1 cellular context compared by ENCODE assay signal in the genomic region with DNA sequence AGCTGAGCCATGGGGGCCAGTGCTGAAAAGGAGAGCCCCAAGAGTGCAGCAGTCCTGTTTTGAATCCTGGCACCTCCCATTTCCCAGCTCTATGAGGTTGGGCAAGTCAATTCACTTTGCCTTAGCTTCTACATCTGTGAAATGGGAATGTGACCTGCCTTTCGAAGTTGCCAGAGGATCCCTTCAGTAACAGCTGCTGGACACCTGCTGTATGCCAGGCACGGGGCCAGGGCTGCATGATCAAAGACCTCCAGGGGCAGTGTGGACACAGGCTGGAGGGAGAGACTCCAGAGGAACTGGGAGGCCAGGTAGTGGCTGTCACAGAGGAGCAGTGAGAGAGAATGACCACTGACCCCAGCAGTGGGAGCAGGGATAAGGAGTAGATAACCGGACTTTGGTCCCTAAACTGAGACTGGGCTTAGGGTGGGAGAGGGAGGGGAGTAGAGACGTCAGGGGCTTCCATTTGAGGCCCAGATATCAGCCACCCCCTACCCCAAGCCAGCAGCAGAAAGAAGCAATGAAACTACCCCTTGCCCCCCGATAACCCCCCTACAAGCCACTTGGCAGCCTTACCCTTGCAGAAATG.
TF ChIP-seq lines count a peak whose summit lies in the region.

No MANE protein-coding gene starts in this region.

TF ChIP-seq in HepG2, 621 proteins besides CTCF, POLR2A, EP300 and RAD21 (continued from another document and continues in another):
- TF ChIP-seq, protein P1, sequence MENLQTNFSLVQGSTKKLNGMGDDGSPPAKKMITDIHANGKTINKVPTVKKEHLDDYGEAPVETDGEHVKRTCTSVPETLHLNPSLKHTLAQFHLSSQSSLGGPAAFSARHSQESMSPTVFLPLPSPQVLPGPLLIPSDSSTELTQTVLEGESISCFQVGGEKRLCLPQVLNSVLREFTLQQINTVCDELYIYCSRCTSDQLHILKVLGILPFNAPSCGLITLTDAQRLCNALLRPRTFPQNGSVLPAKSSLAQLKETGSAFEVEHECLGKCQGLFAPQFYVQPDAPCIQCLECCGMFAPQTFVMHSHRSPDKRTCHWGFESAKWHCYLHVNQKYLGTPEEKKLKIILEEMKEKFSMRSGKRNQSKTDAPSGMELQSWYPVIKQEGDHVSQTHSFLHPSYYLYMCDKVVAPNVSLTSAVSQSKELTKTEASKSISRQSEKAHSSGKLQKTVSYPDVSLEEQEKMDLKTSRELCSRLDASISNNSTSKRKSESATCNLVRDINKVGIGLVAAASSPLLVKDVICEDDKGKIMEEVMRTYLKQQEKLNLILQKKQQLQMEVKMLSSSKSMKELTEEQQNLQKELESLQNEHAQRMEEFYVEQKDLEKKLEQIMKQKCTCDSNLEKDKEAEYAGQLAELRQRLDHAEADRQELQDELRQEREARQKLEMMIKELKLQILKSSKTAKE (CRISPR knock-in tag; IDR thresholded peaks at IDR 0.05; ENCODE audit: borderline replicate concordance), result no peak
- TF ChIP-seq, protein P2, sequence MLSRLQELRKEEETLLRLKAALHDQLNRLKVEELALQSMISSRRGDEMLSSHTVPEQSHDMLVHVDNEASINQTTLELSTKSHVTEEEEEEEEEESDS (CRISPR knock-in tag; IDR thresholded peaks at IDR 0.05; ENCODE audit: borderline replicate concordance), result no peak
- TF ChIP-seq ZNF20 (CRISPR knock-in tag; IDR thresholded peaks at IDR 0.05) (no peak), REXO4 (CRISPR knock-in tag; IDR thresholded peaks at IDR 0.05; ENCODE audit: borderline replicate concordance) (no peak), ZNF768 (CRISPR knock-in tag; IDR thresholded peaks at IDR 0.05) (0 out of 2 replicates have a peak, but pooled peaks have one; percentile 46), HMG20B (CRISPR knock-in tag; conservative IDR thresholded peaks at IDR 0.05) (0 out of 2 replicates have a peak, but pooled peaks have one; percentile 20), ZC3H13 (CRISPR knock-in tag; IDR thresholded peaks at IDR 0.05) (no peak), HNF4A (CRISPR knock-in tag; IDR thresholded peaks at IDR 0.05) (no peak; the same call in none of the 2 replicates), ZNF549 (CRISPR knock-in tag; IDR thresholded peaks at IDR 0.05) (no peak), HIVEP1 (CRISPR knock-in tag; IDR thresholded peaks at IDR 0.05) (no peak), CHD2 (IDR thresholded peaks at IDR 0.05; ENCODE audit: low read depth, low read length) (no peak), ZNF879 (CRISPR knock-in tag; IDR thresholded peaks at IDR 0.05) (no peak), PAF1 (CRISPR knock-in tag; IDR thresholded peaks at IDR 0.05) (no peak), HDAC2 (CRISPR knock-in tag; IDR thresholded peaks at IDR 0.05) (peak; percentile 54; the same call in 1 of the 2 replicates), BCL6 (CRISPR knock-in tag; IDR thresholded peaks at IDR 0.05) (0 out of 2 replicates have a peak, but pooled peaks have one; percentile 30)
- TF ChIP-seq, protein P3, sequence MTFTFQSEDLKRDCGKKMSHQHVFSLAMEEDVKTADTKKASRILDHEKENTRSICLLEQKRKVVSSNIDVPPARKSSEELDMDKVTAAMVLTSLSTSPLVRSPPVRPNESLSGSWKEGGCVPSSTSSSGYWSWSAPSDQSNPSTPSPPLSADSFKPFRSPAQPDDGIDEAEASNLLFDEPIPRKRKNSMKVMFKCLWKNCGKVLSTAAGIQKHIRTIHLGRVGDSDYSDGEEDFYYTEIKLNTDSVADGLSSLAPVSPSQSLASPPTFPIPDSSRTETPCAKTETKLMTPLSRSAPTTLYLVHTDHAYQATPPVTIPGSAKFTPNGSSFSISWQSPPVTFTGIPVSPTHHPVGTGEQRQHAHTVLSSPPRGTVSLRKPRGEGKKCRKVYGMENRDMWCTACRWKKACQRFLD (CRISPR knock-in tag; IDR thresholded peaks at IDR 0.05; ENCODE audit: borderline replicate concordance), result no peak
- TF ChIP-seq, protein P4, sequence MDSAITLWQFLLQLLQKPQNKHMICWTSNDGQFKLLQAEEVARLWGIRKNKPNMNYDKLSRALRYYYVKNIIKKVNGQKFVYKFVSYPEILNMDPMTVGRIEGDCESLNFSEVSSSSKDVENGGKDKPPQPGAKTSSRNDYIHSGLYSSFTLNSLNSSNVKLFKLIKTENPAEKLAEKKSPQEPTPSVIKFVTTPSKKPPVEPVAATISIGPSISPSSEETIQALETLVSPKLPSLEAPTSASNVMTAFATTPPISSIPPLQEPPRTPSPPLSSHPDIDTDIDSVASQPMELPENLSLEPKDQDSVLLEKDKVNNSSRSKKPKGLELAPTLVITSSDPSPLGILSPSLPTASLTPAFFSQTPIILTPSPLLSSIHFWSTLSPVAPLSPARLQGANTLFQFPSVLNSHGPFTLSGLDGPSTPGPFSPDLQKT (CRISPR knock-in tag; IDR thresholded peaks at IDR 0.05; ENCODE audit: borderline replicate concordance), result no peak
- TF ChIP-seq, protein P5, sequence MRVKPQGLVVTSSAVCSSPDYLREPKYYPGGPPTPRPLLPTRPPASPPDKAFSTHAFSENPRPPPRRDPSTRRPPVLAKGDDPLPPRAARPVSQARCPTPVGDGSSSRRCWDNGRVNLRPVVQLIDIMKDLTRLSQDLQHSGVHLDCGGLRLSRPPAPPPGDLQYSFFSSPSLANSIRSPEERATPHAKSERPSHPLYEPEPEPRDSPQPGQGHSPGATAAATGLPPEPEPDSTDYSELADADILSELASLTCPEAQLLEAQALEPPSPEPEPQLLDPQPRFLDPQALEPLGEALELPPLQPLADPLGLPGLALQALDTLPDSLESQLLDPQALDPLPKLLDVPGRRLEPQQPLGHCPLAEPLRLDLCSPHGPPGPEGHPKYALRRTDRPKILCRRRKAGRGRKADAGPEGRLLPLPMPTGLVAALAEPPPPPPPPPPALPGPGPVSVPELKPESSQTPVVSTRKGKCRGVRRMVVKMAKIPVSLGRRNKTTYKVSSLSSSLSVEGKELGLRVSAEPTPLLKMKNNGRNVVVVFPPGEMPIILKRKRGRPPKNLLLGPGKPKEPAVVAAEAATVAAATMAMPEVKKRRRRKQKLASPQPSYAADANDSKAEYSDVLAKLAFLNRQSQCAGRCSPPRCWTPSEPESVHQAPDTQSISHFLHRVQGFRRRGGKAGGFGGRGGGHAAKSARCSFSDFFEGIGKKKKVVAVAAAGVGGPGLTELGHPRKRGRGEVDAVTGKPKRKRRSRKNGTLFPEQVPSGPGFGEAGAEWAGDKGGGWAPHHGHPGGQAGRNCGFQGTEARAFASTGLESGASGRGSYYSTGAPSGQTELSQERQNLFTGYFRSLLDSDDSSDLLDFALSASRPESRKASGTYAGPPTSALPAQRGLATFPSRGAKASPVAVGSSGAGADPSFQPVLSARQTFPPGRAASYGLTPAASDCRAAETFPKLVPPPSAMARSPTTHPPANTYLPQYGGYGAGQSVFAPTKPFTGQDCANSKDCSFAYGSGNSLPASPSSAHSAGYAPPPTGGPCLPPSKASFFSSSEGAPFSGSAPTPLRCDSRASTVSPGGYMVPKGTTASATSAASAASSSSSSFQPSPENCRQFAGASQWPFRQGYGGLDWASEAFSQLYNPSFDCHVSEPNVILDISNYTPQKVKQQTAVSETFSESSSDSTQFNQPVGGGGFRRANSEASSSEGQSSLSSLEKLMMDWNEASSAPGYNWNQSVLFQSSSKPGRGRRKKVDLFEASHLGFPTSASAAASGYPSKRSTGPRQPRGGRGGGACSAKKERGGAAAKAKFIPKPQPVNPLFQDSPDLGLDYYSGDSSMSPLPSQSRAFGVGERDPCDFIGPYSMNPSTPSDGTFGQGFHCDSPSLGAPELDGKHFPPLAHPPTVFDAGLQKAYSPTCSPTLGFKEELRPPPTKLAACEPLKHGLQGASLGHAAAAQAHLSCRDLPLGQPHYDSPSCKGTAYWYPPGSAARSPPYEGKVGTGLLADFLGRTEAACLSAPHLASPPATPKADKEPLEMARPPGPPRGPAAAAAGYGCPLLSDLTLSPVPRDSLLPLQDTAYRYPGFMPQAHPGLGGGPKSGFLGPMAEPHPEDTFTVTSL (CRISPR knock-in tag; IDR thresholded peaks at IDR 0.05; ENCODE audit: borderline replicate concordance), result no peak
- TF ChIP-seq, protein P6, sequence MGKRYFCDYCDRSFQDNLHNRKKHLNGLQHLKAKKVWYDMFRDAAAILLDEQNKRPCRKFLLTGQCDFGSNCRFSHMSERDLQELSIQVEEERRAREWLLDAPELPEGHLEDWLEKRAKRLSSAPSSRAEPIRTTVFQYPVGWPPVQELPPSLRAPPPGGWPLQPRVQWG (CRISPR knock-in tag; IDR thresholded peaks at IDR 0.05; ENCODE audit: borderline replicate concordance, low read depth), result no peak
- TF ChIP-seq, protein P7, sequence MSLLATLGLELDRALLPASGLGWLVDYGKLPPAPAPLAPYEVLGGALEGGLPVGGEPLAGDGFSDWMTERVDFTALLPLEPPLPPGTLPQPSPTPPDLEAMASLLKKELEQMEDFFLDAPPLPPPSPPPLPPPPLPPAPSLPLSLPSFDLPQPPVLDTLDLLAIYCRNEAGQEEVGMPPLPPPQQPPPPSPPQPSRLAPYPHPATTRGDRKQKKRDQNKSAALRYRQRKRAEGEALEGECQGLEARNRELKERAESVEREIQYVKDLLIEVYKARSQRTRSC (CRISPR knock-in tag; IDR thresholded peaks at IDR 0.05; ENCODE audit: low read depth), result no peak
- TF ChIP-seq, protein P8, sequence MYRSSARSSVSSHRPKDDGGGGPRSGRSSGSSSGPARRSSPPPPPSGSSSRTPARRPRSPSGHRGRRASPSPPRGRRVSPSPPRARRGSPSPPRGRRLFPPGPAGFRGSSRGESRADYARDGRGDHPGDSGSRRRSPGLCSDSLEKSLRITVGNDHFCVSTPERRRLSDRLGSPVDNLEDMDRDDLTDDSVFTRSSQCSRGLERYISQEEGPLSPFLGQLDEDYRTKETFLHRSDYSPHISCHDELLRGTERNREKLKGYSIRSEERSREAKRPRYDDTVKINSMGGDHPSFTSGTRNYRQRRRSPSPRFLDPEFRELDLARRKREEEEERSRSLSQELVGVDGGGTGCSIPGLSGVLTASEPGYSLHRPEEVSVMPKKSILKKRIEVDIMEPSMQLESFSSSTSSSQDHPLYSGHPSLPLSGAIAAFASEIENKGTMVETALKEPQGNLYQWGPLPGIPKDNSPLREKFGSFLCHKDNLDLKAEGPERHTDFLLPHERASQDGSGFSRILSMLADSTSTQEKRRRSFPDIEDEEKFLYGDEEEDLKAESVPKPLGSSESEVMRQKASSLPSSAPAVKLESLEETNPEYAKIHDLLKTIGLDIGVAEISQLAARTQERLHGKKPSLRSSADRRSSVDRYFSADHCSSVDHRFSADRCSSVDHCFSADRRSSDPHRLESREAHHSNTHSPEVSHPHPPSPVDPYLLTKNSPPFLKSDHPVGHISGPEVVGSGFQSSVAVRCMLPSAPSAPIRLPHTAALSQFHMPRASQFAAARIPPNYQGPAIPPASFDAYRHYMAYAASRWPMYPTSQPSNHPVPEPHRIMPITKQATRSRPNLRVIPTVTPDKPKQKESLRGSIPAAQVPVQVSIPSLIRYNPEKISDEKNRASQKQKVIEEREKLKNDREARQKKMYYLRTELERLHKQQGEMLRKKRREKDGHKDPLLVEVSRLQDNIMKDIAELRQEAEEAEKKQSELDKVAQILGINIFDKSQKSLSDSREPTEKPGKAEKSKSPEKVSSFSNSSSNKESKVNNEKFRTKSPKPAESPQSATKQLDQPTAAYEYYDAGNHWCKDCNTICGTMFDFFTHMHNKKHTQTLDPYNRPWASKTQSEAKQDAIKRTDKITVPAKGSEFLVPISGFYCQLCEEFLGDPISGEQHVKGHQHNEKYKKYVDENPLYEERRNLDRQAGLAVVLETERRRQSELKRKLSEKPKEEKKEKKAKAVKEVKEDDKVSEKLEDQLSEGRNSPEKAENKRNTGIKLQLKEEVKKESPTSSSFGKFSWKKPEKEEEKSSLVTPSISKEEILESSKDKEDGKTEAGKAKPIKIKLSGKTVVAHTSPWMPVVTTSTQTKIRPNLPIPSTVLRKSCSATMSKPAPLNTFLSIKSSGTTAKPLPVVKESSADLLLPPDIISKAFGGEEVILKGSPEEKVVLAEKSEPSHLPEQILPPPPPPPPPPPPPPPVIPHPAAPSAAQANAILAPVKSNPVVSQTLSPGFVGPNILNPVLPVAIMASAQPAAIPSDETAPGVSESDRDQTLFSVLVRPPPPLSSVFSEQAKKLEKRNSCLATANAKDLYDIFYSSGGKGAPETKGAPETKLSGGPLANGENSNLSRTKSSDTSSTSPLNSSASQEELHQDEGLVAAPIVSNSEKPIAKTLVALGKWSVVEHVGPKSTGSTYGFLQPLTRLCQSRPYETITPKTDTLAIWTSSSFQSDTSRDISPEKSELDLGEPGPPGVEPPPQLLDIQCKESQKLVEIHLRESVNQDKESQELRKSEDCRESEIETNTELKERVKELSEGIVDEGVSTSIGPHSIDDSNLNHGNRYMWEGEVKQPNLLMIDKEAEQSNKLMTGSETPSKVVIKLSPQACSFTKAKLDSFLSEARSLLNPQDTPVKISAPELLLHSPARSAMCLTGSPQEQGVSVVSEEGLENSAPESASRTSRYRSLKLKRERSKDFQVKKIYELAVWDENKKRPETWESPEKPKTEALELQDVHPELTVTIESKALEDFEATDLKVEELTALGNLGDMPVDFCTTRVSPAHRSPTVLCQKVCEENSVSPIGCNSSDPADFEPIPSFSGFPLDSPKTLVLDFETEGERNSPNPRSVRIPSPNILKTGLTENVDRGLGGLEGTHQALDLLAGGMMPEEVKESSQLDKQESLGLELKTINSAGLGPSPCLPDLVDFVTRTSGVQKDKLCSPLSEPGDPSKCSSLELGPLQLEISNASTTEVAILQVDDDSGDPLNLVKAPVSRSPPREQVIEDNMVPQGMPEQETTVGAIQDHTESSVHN (CRISPR knock-in tag; IDR thresholded peaks at IDR 0.05), result no peak
- TF ChIP-seq, protein P9, sequence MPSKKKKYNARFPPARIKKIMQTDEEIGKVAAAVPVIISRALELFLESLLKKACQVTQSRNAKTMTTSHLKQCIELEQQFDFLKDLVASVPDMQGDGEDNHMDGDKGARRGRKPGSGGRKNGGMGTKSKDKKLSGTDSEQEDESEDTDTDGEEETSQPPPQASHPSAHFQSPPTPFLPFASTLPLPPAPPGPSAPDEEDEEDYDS (CRISPR knock-in tag; IDR thresholded peaks at IDR 0.05), result no peak
- TF ChIP-seq, protein P10, sequence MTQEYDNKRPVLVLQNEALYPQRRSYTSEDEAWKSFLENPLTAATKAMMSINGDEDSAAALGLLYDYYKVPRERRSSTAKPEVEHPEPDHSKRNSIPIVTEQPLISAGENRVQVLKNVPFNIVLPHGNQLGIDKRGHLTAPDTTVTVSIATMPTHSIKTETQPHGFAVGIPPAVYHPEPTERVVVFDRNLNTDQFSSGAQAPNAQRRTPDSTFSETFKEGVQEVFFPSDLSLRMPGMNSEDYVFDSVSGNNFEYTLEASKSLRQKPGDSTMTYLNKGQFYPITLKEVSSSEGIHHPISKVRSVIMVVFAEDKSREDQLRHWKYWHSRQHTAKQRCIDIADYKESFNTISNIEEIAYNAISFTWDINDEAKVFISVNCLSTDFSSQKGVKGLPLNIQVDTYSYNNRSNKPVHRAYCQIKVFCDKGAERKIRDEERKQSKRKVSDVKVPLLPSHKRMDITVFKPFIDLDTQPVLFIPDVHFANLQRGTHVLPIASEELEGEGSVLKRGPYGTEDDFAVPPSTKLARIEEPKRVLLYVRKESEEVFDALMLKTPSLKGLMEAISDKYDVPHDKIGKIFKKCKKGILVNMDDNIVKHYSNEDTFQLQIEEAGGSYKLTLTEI (CRISPR knock-in tag; conservative IDR thresholded peaks at IDR 0.05), result no peak
